In the genomic region with DNA sequence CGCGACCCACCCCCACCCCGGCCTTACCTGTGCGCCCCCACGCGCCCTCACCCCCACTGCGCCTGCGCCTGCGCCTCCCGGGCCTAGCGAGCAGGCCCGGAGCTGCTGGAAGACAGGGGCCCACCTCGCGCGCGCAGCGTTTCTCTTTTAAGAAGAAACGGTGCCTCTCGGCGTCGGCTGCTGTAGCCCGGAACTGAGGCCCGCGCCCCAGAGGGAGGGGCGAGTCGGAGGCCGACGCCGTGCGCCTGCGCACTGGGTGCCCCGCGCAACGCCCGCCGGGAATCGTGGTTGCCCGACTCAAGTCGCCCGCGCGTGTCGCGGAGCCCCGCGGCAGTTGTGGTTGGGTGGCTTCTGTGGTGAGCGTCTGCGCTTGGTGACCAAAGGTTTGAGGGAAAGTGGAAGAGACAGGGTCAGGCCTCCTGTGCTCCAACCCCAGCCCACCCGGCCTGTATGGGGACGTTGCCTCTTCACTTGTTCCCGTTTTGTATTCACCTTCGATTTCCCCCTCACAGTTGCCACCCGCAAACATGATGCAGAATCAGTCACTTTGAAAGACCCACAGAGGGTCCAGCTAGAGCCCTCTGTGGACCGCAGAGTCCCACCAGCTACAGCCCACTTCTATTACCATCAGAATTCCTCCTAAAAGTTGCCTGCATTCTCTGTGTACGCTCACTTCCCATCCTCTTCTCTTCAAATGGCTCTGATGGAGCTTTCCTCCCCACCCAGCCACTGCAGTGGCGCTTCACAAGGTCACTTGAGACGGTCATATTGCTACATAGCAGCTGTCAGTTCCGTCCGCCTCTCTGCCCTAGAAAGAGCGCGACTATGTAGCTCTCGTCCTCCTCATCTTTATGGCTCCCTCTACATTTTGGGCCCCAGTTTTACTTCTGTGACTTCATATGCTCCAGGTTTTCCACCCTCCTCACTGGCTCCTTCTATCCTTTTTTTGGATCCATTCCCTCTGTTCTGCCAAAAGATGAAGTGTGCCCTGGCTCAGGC, we compare ENCODE assay signal across 8 cellular contexts. TPM values are rescaled to one million over a fixed set of nuclear protein-coding genes. Genes with fewer than 3 reads are reported as not detected.
DNase-seq lines count a peak whose midpoint lies in the region; ATAC-seq and TF ChIP-seq lines count a peak whose summit lies in the region.

A gene with protein sequence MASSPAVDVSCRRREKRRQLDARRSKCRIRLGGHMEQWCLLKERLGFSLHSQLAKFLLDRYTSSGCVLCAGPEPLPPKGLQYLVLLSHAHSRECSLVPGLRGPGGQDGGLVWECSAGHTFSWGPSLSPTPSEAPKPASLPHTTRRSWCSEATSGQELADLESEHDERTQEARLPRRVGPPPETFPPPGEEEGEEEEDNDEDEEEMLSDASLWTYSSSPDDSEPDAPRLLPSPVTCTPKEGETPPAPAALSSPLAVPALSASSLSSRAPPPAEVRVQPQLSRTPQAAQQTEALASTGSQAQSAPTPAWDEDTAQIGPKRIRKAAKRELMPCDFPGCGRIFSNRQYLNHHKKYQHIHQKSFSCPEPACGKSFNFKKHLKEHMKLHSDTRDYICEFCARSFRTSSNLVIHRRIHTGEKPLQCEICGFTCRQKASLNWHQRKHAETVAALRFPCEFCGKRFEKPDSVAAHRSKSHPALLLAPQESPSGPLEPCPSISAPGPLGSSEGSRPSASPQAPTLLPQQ (minus strand): TSS at position 195 of the 999 bp plus-strand sequence. CDS start 776 bp downstream, outside the sequence.

- peak within 1 kb of the TSS in 2 of 4 donors; percentile 43 to 68 for H3K4me3 ChIP-seq in adrenal gland
- peak within 1 kb of the TSS; percentile 45 to 75 (median 65) for H3K4me3 ChIP-seq in heart left ventricle
- peak within 1 kb of the TSS; percentile 56 for H3K4me3 ChIP-seq in upper lobe of right lung

- no peaks in the 10 kb centered on the region for H3K9me3 Mint-ChIP-seq in progenitor cell of endocrine pancreas (ENCODE audit: low read depth)

- peak within 1 kb of the TSS; percentile 84 for H3K4me3 Mint-ChIP-seq in progenitor cell of endocrine pancreas (ENCODE audit: low read depth)

- no peaks in the 10 kb centered on the region for H3K9me3 ChIP-seq in adrenal gland (replicated peaks in 1 of 3)
- no peaks in the 10 kb centered on the region for H3K9me3 ChIP-seq in heart left ventricle
- H3K9me3 ChIP-seq in upper lobe of right lung, result no peaks in the 10 kb centered on the region

- WGBS in adrenal gland, 4 donors, result 2 to 9% (median 5%) methylated on average over 16 to 62 of the region's 62 CpGs
- 5 to 25% (median 15%) methylated on average over 16 to 62 of the region's 62 CpGs for WGBS in heart left ventricle, 4 donors

- H3K36me3 ChIP-seq in adrenal gland (replicated peaks in 1 of 2), result peaks cover 0 to under 1% of the 10 kb centered on the region in 2 donors
- H3K36me3 ChIP-seq in heart left ventricle, result peaks cover 0 to 13% (median 0%) of the 10 kb centered on the region in 9 donors
- no peaks in the 10 kb centered on the region for H3K36me3 ChIP-seq in upper lobe of right lung

- ATAC-seq in HG02884 (IDR thresholded peaks at IDR 0.05; ENCODE audit: unreplicated experiment) (peak; percentile 77), heart left ventricle (peak; percentile 89 to 93 (median 92)), upper lobe of right lung (peak; percentile 93)

- H3K27ac Mint-ChIP-seq in progenitor cell of endocrine pancreas, result peak within 1 kb of the TSS; percentile 99

- H3K27ac ChIP-seq in adrenal gland (peak within 1 kb of the TSS; percentile 90 to 94 (median 93)), heart left ventricle (peak within 1 kb of the TSS; percentile 60 to 96 (median 92)), upper lobe of right lung (peak within 1 kb of the TSS; percentile 82)

- DNase-seq in NCI-H146 (lab: John Stamatoyannopoulos, UW) (peak; percentile 99), T-helper 1 cell (peak; percentile 95 to 98 (median 96)), adrenal gland (peak; percentile 97 to 99 (median 98)), heart left ventricle (peak; percentile 97 to 99 (median 99)), progenitor cell of endocrine pancreas (ENCODE audit: low spot score, unreplicated experiment) (peak; percentile 90), upper lobe of right lung (peak; percentile 99)

- peaks cover 27% of the 10 kb centered on the region for H3K4me1 Mint-ChIP-seq in progenitor cell of endocrine pancreas (ENCODE audit: low read depth)

- peaks cover 9% of the 10 kb centered on the region for H3K36me3 Mint-ChIP-seq in progenitor cell of endocrine pancreas (ENCODE audit: insufficient read depth)

- H3K4me1 ChIP-seq in adrenal gland (replicated peaks in 1 of 2), result peaks cover 20 to 21% of the 10 kb centered on the region in 2 donors
- peaks cover 0 to 43% (median 31%) of the 10 kb centered on the region in 12 donors for H3K4me1 ChIP-seq in heart left ventricle
- peaks cover 25% of the 10 kb centered on the region for H3K4me1 ChIP-seq in upper lobe of right lung

- peaks cover 25% of the 10 kb centered on the region for H3K27me3 Mint-ChIP-seq in progenitor cell of endocrine pancreas

- TF ChIP-seq CTCF in adrenal gland (IDR thresholded peaks at IDR 0.05) (no peak), heart left ventricle (IDR thresholded peaks at IDR 0.05) (peak in 2 of 12 donors; percentile 2 to 4), progenitor cell of endocrine pancreas (IDR thresholded peaks at IDR 0.05; ENCODE audit: unreplicated experiment) (no peak), upper lobe of right lung (IDR thresholded peaks at IDR 0.05) (no peak)

- intact Hi-C loops in adrenal gland (cut with DNase I) (no loop called here), heart left ventricle (cut with DNase I) (loop anchor here in 7 of 10 donors (1.0 to 2.0 kb wide), 9 partner anchors 14 to 48 kb away; partner anchors contain the start of genes ZNF672 (in 4 of the 7) and PGBD2 (in 2 of the 7)), upper lobe of right lung (cut with DNase I) (no loop called here)

- TF ChIP-seq POLR2A in GM15510 (IDR thresholded peaks at IDR 0.05; ENCODE audit: borderline replicate concordance, extremely low read depth, insufficient read length) (peak; percentile 93), adrenal gland (IDR thresholded peaks at IDR 0.05) (peak; percentile 71 to 90), heart left ventricle (IDR thresholded peaks at IDR 0.05) (peak in 1 of 2 donors; percentile 85)

- H3K27me3 ChIP-seq in adrenal gland (no peaks in the 10 kb centered on the region), heart left ventricle (no peaks in the 10 kb centered on the region), upper lobe of right lung (no peaks in the 10 kb centered on the region)

RNA-seq across cellular contexts. Expression of the gene that starts here (rescaled TPM):
- total RNA-seq in adrenal gland (10 to 100 TPM; 11.5 to 70.2 (median 30.4) TPM), heart left ventricle (10 to 100 TPM in 6 of 9 donors, 1 to 10 TPM in 3; 7.4 to 19.7 (median 14.8) TPM), progenitor cell of endocrine pancreas (107 and 109 TPM in 2 replicates), upper lobe of right lung (38.1 TPM)
- polyA plus RNA-seq in adrenal gland (100 to 1,000 TPM in 2 of 3 donors, 10 to 100 TPM in 1; 10.3 to 366 (median 155) TPM), heart left ventricle (10 to 100 TPM; 14.8 to 32.4 TPM)

Comparison
In these comparisons a context has a peak if more than half of its experiments do, and no peak if none do; other contexts are left out.
1. intact Hi-C loops: an anchor here in heart left ventricle (1.0 to 2.0 kb wide); none called in adrenal gland and upper lobe of right lung.